Comparison of ENCODE assay signal across 8 cellular contexts in genomic region chr2:151946856-151947523, GRCh38.
A peak's percentile ranks its signal among the peaks of the same experiment; 100 is the strongest.
DNase-seq lines count a peak whose midpoint lies in the region; ATAC-seq and TF ChIP-seq lines count a peak whose summit lies in the region.

No MANE protein-coding gene starts in this region.

- no peaks in the 10 kb centered on the region for H3K36me3 Mint-ChIP-seq in IgD-negative memory B cell
- peaks cover 2% of the 10 kb centered on the region for H3K36me3 Mint-ChIP-seq in T-helper 17 cell (ENCODE audit: low read depth)

- H3K9me3 ChIP-seq in T-helper 17 cell (ENCODE audit: control insufficient read depth, low read length, poor library complexity, severe bottlenecking), result no peaks in the 10 kb centered on the region

- H3K27ac Mint-ChIP-seq in IgD-negative memory B cell (no peak overlapping the region), T-helper 17 cell (no peak overlapping the region)

- peaks cover 0 to 15% (median 2%) of the 10 kb centered on the region in 3 donors for H3K9me3 Mint-ChIP-seq in IgD-negative memory B cell

- ATAC-seq in GM19455 (IDR thresholded peaks at IDR 0.05; ENCODE audit: unreplicated experiment) (peak; percentile 78), T-helper 17 cell (peak; percentile 50)

- H3K4me3 Mint-ChIP-seq in IgD-negative memory B cell, result peak overlapping the region; percentile 48 to 75 (median 54)
- H3K4me3 Mint-ChIP-seq in T-helper 17 cell, result no peak overlapping the region

- H3K4me1 Mint-ChIP-seq in IgD-negative memory B cell (peaks cover 3 to 8% (median 7%) of the 10 kb centered on the region in 3 donors), T-helper 17 cell (peaks cover 5% of the 10 kb centered on the region)

- H3K27me3 Mint-ChIP-seq in IgD-negative memory B cell, result peaks cover 7% of the 10 kb centered on the region
- peaks cover 17% of the 10 kb centered on the region for H3K27me3 Mint-ChIP-seq in T-helper 17 cell

- peak; percentile 28 for DNase-seq in D341Med (ENCODE audit: low spot score)
- no peak for DNase-seq in T-helper 17 cell
- peak; percentile 41 to 59 for DNase-seq in erythroblast (lab: John Stamatoyannopoulos, UW)
- peak; percentile 43 for DNase-seq in myocyte (ENCODE audit: low read depth)
- DNase-seq in SKM-1 (lab: John Stamatoyannopoulos, UW; ENCODE audit: unreplicated experiment), result no peak
- no peak for DNase-seq in NCI-H1105 treated with DMSO at 0.1 percent for 48 hours (lab: John Stamatoyannopoulos, UW)

- TF ChIP-seq POLR2A in erythroblast (IDR thresholded peaks at IDR 0.05; ENCODE audit: low read length), result no peak

Comparison
In these comparisons a context has a peak if more than half of its experiments do, and no peak if none do; other contexts are left out.
1. DNase-seq: peak in D341Med (single experiment), erythroblast (2 of 2) and myocyte (single experiment); none in T-helper 17 cell (0 of 3), SKM-1 (single experiment) and NCI-H1105 treated with DMSO at 0.1 percent for 48 hours (single experiment).